Comparison of ENCODE assay signal across 1 cellular context in genomic region chr16:71426069-71426879, GRCh38.
TF ChIP-seq lines count a peak whose summit lies in the region.

No MANE protein-coding gene starts in this region.

TF ChIP-seq in WTC11, 78 proteins besides CTCF, POLR2A, EP300 and RAD21 (continued from another document and continues in another):
- TF ChIP-seq FOXP4 (CRISPR knock-in tag; IDR thresholded peaks at IDR 0.05) (0 out of 2 replicates have a peak, but pooled peaks have one; percentile 8), NR2C2 (CRISPR knock-in tag; IDR thresholded peaks at IDR 0.05) (no peak), IRF2 (CRISPR knock-in tag; IDR thresholded peaks at IDR 0.05; ENCODE audit: borderline replicate concordance, low read depth) (no peak), ESRRA (CRISPR knock-in tag; IDR thresholded peaks at IDR 0.05; ENCODE audit: borderline replicate concordance) (peak; percentile 71; the same call in 1 of the 2 replicates), ZNF512 (CRISPR knock-in tag; IDR thresholded peaks at IDR 0.05; ENCODE audit: borderline replicate concordance) (no peak), NR1H2 (CRISPR knock-in tag; IDR thresholded peaks at IDR 0.05) (0 out of 2 replicates have a peak, but pooled peaks have one; percentile 54), TEAD4 (CRISPR knock-in tag; IDR thresholded peaks at IDR 0.05) (peak; percentile 35; the same call in 1 of the 2 replicates), MAX (CRISPR knock-in tag; IDR thresholded peaks at IDR 0.05) (peak; percentile 81), ZNF317 (CRISPR knock-in tag; IDR thresholded peaks at IDR 0.05; ENCODE audit: borderline replicate concordance, low read depth) (no peak), TP53 (CRISPR knock-in tag; IDR thresholded peaks at IDR 0.05) (peak; percentile 16; the same call in 1 of the 2 replicates), OVOL2 (CRISPR knock-in tag; IDR thresholded peaks at IDR 0.05; ENCODE audit: borderline replicate concordance) (no peak), ZNF416 (CRISPR knock-in tag; IDR thresholded peaks at IDR 0.05) (peak; percentile 87; the same call in 1 of the 2 replicates), ZNF263 (CRISPR knock-in tag; IDR thresholded peaks at IDR 0.05; ENCODE audit: low read depth) (no peak), NFATC4 (CRISPR knock-in tag; IDR thresholded peaks at IDR 0.05) (peak; percentile 93), ZNF219 (CRISPR knock-in tag; IDR thresholded peaks at IDR 0.05; ENCODE audit: borderline replicate concordance) (no peak), ZNF138 (CRISPR knock-in tag; conservative IDR thresholded peaks at IDR 0.05) (no peak), FOXP1 (CRISPR knock-in tag; IDR thresholded peaks at IDR 0.05; ENCODE audit: borderline replicate concordance) (peak; percentile 46), ZNF423 (CRISPR knock-in tag; IDR thresholded peaks at IDR 0.05) (peak; percentile 3), TEAD1 (CRISPR knock-in tag; IDR thresholded peaks at IDR 0.05) (peak; percentile 73; the same call in 1 of the 2 replicates), FOXK1 (CRISPR knock-in tag; IDR thresholded peaks at IDR 0.05) (peak; percentile 47), CDX4 (CRISPR knock-in tag; IDR thresholded peaks at IDR 0.05; ENCODE audit: borderline replicate concordance) (no peak), NFYB (CRISPR knock-in tag; conservative IDR thresholded peaks at IDR 0.05; ENCODE audit: low read depth) (no peak), ZNF671 (CRISPR knock-in tag; IDR thresholded peaks at IDR 0.05) (peak; percentile 89; the same call in 1 of the 2 replicates), ATF1 (CRISPR knock-in tag; IDR thresholded peaks at IDR 0.05) (peak; percentile 94; the same call in 1 of the 2 replicates), JAZF1 (CRISPR knock-in tag; IDR thresholded peaks at IDR 0.05) (peak; percentile 91; the same call in 1 of the 2 replicates), SMAD3 (CRISPR knock-in tag; IDR thresholded peaks at IDR 0.05; ENCODE audit: borderline replicate concordance) (no peak), TCF7 (CRISPR knock-in tag; IDR thresholded peaks at IDR 0.05; ENCODE audit: low read depth) (no peak), RELA (CRISPR knock-in tag; IDR thresholded peaks at IDR 0.05; ENCODE audit: borderline replicate concordance) (no peak), FOXJ3 (CRISPR knock-in tag; IDR thresholded peaks at IDR 0.05; ENCODE audit: borderline replicate concordance) (no peak), MYBL2 (CRISPR knock-in tag; IDR thresholded peaks at IDR 0.05) (no peak)
- TF ChIP-seq, protein P1, sequence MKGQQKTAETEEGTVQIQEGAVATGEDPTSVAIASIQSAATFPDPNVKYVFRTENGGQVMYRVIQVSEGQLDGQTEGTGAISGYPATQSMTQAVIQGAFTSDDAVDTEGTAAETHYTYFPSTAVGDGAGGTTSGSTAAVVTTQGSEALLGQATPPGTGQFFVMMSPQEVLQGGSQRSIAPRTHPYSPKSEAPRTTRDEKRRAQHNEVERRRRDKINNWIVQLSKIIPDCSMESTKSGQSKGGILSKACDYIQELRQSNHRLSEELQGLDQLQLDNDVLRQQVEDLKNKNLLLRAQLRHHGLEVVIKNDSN (CRISPR knock-in tag; IDR thresholded peaks at IDR 0.05) = no peak
- TF ChIP-seq, protein P2, sequence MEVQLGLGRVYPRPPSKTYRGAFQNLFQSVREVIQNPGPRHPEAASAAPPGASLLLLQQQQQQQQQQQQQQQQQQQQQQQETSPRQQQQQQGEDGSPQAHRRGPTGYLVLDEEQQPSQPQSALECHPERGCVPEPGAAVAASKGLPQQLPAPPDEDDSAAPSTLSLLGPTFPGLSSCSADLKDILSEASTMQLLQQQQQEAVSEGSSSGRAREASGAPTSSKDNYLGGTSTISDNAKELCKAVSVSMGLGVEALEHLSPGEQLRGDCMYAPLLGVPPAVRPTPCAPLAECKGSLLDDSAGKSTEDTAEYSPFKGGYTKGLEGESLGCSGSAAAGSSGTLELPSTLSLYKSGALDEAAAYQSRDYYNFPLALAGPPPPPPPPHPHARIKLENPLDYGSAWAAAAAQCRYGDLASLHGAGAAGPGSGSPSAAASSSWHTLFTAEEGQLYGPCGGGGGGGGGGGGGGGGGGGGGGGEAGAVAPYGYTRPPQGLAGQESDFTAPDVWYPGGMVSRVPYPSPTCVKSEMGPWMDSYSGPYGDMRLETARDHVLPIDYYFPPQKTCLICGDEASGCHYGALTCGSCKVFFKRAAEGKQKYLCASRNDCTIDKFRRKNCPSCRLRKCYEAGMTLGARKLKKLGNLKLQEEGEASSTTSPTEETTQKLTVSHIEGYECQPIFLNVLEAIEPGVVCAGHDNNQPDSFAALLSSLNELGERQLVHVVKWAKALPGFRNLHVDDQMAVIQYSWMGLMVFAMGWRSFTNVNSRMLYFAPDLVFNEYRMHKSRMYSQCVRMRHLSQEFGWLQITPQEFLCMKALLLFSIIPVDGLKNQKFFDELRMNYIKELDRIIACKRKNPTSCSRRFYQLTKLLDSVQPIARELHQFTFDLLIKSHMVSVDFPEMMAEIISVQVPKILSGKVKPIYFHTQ (CRISPR knock-in tag; IDR thresholded peaks at IDR 0.05) = peak; percentile 87
- TF ChIP-seq, protein P3, sequence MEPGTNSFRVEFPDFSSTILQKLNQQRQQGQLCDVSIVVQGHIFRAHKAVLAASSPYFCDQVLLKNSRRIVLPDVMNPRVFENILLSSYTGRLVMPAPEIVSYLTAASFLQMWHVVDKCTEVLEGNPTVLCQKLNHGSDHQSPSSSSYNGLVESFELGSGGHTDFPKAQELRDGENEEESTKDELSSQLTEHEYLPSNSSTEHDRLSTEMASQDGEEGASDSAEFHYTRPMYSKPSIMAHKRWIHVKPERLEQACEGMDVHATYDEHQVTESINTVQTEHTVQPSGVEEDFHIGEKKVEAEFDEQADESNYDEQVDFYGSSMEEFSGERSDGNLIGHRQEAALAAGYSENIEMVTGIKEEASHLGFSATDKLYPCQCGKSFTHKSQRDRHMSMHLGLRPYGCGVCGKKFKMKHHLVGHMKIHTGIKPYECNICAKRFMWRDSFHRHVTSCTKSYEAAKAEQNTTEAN (CRISPR knock-in tag; IDR thresholded peaks at IDR 0.05) = peak; percentile 55; the same call in 1 of the 2 replicates
- TF ChIP-seq, protein P4, sequence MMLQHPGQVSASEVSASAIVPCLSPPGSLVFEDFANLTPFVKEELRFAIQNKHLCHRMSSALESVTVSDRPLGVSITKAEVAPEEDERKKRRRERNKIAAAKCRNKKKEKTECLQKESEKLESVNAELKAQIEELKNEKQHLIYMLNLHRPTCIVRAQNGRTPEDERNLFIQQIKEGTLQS (CRISPR knock-in tag; conservative IDR thresholded peaks at IDR 0.05) = no peak
- TF ChIP-seq, protein P5, sequence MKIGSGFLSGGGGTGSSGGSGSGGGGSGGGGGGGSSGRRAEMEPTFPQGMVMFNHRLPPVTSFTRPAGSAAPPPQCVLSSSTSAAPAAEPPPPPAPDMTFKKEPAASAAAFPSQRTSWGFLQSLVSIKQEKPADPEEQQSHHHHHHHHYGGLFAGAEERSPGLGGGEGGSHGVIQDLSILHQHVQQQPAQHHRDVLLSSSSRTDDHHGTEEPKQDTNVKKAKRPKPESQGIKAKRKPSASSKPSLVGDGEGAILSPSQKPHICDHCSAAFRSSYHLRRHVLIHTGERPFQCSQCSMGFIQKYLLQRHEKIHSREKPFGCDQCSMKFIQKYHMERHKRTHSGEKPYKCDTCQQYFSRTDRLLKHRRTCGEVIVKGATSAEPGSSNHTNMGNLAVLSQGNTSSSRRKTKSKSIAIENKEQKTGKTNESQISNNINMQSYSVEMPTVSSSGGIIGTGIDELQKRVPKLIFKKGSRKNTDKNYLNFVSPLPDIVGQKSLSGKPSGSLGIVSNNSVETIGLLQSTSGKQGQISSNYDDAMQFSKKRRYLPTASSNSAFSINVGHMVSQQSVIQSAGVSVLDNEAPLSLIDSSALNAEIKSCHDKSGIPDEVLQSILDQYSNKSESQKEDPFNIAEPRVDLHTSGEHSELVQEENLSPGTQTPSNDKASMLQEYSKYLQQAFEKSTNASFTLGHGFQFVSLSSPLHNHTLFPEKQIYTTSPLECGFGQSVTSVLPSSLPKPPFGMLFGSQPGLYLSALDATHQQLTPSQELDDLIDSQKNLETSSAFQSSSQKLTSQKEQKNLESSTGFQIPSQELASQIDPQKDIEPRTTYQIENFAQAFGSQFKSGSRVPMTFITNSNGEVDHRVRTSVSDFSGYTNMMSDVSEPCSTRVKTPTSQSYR (CRISPR knock-in tag; IDR thresholded peaks at IDR 0.05) = peak; percentile 65; the same call in 1 of the 2 replicates
- TF ChIP-seq, protein P6, sequence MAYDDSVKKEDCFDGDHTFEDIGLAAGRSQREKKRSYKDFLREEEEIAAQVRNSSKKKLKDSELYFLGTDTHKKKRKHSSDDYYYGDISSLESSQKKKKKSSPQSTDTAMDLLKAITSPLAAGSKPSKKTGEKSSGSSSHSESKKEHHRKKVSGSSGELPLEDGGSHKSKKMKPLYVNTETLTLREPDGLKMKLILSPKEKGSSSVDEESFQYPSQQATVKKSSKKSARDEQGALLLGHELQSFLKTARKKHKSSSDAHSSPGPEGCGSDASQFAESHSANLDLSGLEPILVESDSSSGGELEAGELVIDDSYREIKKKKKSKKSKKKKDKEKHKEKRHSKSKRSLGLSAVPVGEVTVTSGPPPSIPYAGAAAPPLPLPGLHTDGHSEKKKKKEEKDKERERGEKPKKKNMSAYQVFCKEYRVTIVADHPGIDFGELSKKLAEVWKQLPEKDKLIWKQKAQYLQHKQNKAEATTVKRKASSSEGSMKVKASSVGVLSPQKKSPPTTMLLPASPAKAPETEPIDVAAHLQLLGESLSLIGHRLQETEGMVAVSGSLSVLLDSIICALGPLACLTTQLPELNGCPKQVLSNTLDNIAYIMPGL (CRISPR knock-in tag; IDR thresholded peaks at IDR 0.05) = peak; percentile 100
- TF ChIP-seq, protein P7, sequence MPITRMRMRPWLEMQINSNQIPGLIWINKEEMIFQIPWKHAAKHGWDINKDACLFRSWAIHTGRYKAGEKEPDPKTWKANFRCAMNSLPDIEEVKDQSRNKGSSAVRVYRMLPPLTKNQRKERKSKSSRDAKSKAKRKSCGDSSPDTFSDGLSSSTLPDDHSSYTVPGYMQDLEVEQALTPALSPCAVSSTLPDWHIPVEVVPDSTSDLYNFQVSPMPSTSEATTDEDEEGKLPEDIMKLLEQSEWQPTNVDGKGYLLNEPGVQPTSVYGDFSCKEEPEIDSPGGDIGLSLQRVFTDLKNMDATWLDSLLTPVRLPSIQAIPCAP (CRISPR knock-in tag; IDR thresholded peaks at IDR 0.05) = no peak
- TF ChIP-seq, protein P8, sequence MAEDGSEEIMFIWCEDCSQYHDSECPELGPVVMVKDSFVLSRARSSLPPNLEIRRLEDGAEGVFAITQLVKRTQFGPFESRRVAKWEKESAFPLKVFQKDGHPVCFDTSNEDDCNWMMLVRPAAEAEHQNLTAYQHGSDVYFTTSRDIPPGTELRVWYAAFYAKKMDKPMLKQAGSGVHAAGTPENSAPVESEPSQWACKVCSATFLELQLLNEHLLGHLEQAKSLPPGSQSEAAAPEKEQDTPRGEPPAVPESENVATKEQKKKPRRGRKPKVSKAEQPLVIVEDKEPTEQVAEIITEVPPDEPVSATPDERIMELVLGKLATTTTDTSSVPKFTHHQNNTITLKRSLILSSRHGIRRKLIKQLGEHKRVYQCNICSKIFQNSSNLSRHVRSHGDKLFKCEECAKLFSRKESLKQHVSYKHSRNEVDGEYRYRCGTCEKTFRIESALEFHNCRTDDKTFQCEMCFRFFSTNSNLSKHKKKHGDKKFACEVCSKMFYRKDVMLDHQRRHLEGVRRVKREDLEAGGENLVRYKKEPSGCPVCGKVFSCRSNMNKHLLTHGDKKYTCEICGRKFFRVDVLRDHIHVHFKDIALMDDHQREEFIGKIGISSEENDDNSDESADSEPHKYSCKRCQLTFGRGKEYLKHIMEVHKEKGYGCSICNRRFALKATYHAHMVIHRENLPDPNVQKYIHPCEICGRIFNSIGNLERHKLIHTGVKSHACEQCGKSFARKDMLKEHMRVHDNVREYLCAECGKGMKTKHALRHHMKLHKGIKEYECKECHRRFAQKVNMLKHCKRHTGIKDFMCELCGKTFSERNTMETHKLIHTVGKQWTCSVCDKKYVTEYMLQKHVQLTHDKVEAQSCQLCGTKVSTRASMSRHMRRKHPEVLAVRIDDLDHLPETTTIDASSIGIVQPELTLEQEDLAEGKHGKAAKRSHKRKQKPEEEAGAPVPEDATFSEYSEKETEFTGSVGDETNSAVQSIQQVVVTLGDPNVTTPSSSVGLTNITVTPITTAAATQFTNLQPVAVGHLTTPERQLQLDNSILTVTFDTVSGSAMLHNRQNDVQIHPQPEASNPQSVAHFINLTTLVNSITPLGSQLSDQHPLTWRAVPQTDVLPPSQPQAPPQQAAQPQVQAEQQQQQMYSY (CRISPR knock-in tag; IDR thresholded peaks at IDR 0.05) = no peak; the same call in 1 of the 2 replicates
